Comparison of ENCODE assay signal across 12 cellular contexts in genomic region chr18:3457261-3457724, GRCh38. TPM values are rescaled to one million over a fixed set of nuclear protein-coding genes. Genes with fewer than 3 reads are reported as not detected.
DNase-seq lines count a peak whose midpoint lies in the region; ATAC-seq and TF ChIP-seq lines count a peak whose summit lies in the region.
"Had no signal": no experiment of that assay in that cellular context is flagged by ENCODE, and none has a peak within 500 bp of the region (broad histone marks: within the 10 kb centered on the region; RNA-seq: fewer than 3 reads in every experiment).

No MANE protein-coding gene starts in this region.

- DNase-seq in DMS53 treated with DMSO at 0.1 percent for 48 hours (lab: John Stamatoyannopoulos, UW; ENCODE audit: unreplicated experiment) (peak; percentile 63), body of pancreas (peak in 2 of 4 donors; percentile 29 to 30), medulla oblongata (ENCODE audit: extremely low spot score) (peak; percentile 29), MV-4-11 (lab: John Stamatoyannopoulos, UW) (no peak), CD14-positive monocyte (ENCODE audit: low spot score) (no peak)
- DNase-seq: activated CD4-positive, alpha-beta T cell treated with anti-CD3 and anti-CD28 coated beads for 1 hour; activated naive CD8-positive, alpha-beta T cell treated with anti-CD3 and anti-CD28 coated beads, Interleukin-2, amount 10 ng/mL, durations not matched to agents 7 days and 5 days; effector CD8-positive, alpha-beta T cell; SHP77 treated with DMSO at 0.1 percent for 48 hours had no signal

- no peak for ATAC-seq in body of pancreas
- ATAC-seq in HG03378 (IDR thresholded peaks at IDR 0.05; ENCODE audit: unreplicated experiment) = no peak
- no peak for ATAC-seq in GM18867 (IDR thresholded peaks at IDR 0.05; ENCODE audit: unreplicated experiment)

- no peaks in the 10 kb centered on the region for H3K36me3 ChIP-seq in body of pancreas (replicated peaks in 1 of 2; ENCODE audit: insufficient read depth in 1 of 2, low read depth in 2 of 2)

- H3K4me1 ChIP-seq in body of pancreas = peaks cover 64% of the 10 kb centered on the region

- H3K27ac ChIP-seq in 22Rv1 (peak overlapping the region; percentile 41), body of pancreas (peak overlapping the region in 3 of 4 donors; percentile 95 to 99 (median 97))

- no peak overlapping the region for H3K4me3 ChIP-seq in body of pancreas

- TF ChIP-seq CTCF in 22Rv1 (IDR thresholded peaks at IDR 0.05) = no peak
- TF ChIP-seq CTCF in body of pancreas (IDR thresholded peaks at IDR 0.05) = no peak
- TF ChIP-seq CTCF in CD14-positive monocyte (IDR thresholded peaks at IDR 0.05) = no peak

- no peaks in the 10 kb centered on the region for H3K27me3 Mint-ChIP-seq in CD14-positive monocyte (ENCODE audit: low read depth in 3 of 3)

- H3K4me1 Mint-ChIP-seq in CD14-positive monocyte = peaks cover 27% of the 10 kb centered on the region

- no peak overlapping the region for H3K4me3 Mint-ChIP-seq in CD14-positive monocyte
- H3K4me3 Mint-ChIP-seq: activated naive CD8-positive, alpha-beta T cell treated with anti-CD3 and anti-CD28 coated beads, Interleukin-2, amount 10 ng/mL, durations not matched to agents 7 days and 5 days had no signal

- 33 to 60% methylated on average over 15 of the region's 15 CpGs for WGBS in body of pancreas, 2 donors

- H3K9me3 ChIP-seq in body of pancreas = no peaks in the 10 kb centered on the region

- peak overlapping the region in 1 of 7 donors; percentile 68 for H3K27ac Mint-ChIP-seq in CD14-positive monocyte
- H3K27ac Mint-ChIP-seq: activated naive CD8-positive, alpha-beta T cell treated with anti-CD3 and anti-CD28 coated beads, Interleukin-2, amount 10 ng/mL, durations not matched to agents 7 days and 5 days had no signal

- TF ChIP-seq POLR2A in body of pancreas (IDR thresholded peaks at IDR 0.05) = no peak

- intact Hi-C loops in body of pancreas (cut with DNase I) (loop anchor here (10.0 kb wide), 1 partner anchor 208 kb away; no protein-coding TSS in a partner anchor), CD14-positive monocyte (cut with micrococcal nuclease) (loop anchor here (10.0 kb wide), 4 partner anchors 172 to 802 kb away; partner anchors contain the start of genes EMILIN2 (in 1 of the 2) and SMCHD1 (in 1 of the 2))

- H3K36me3 Mint-ChIP-seq in CD14-positive monocyte = peaks cover 44 to 53% of the 10 kb centered on the region in 2 donors

- no peaks in the 10 kb centered on the region for H3K27me3 ChIP-seq in body of pancreas

- H3K9me3 Mint-ChIP-seq in CD14-positive monocyte = peaks cover 0 to 6% (median 6%) of the 10 kb centered on the region in 7 donors

RNA-seq across cellular contexts. Expression of gene TGIF1, which starts 7.3 kb away (rescaled TPM):
- total RNA-seq in body of pancreas = 10 to 100 TPM; 17.1 to 23.1 TPM
- polyA plus RNA-seq in CD14-positive monocyte = 10 to 100 TPM; 32.2 to 39.8 TPM

Comparison
In these comparisons a context has a peak if more than half of its experiments do, and no peak if none do; other contexts are left out.
1. DNase-seq: peak in DMS53 treated with DMSO at 0.1 percent for 48 hours (single experiment) and medulla oblongata (single experiment); none in MV-4-11 (single experiment) and CD14-positive monocyte (single experiment).